Comparison of ENCODE assay signal across 10 cellular contexts in genomic region chr5:142600611-142601360, GRCh38.
DNase-seq lines count a peak whose midpoint lies in the region; ATAC-seq and TF ChIP-seq lines count a peak whose summit lies in the region.
"Had no signal": no experiment of that assay in that cellular context is flagged by ENCODE, and none has a peak within 500 bp of the region (broad histone marks: within the 10 kb centered on the region; RNA-seq: fewer than 3 reads in every experiment).

No MANE protein-coding gene starts in this region.

- TF ChIP-seq CTCF in chondrocyte (IDR thresholded peaks at IDR 0.05) (no peak), right lobe of liver (IDR thresholded peaks at IDR 0.05) (no peak), transverse colon (IDR thresholded peaks at IDR 0.05) (peak in 1 of 5 experiments; percentile 23), WTC11 (IDR thresholded peaks at IDR 0.05) (no peak)

- in situ Hi-C loops in transverse colon (cut with MboI; ENCODE audit: low pct_ligation_motif_present in 1 of 4, low pct_unique_long_range_greater_than_20kb in 1 of 4, low sequenced_read_pairs in 3 of 4), result loop anchor here in 2 of 4 donors (25.0 kb wide), 1 partner anchor 287 kb away; no protein-coding TSS in a partner anchor

- POLR2A ChIA-PET in WTC11 (lab: Charles Lee), result no interaction called here

- peaks cover 0 to 4% (median 0%) of the 10 kb centered on the region in 4 donors for H3K4me1 ChIP-seq in right lobe of liver
- H3K4me1 ChIP-seq in transverse colon, result peaks cover 0 to 20% (median 8%) of the 10 kb centered on the region in 4 donors

- CTCF ChIA-PET in WTC11 (lab: Charles Lee), result interaction anchor here (0.8 to 3.3 kb wide), 7 partner anchors 11 to 282 kb away, joined by 3 to 12 read pairs (median 4); no protein-coding TSS in a partner anchor

- no peaks in the 10 kb centered on the region for H3K36me3 Mint-ChIP-seq in chondrocyte (ENCODE audit: low read depth)
- H3K36me3 Mint-ChIP-seq in WTC11, result no peaks in the 10 kb centered on the region
- H3K36me3 Mint-ChIP-seq: natural killer cell treated with Interleukin-12 subunit alpha and Interleukin-12 subunit beta and Interleukin-15 and Interleukin-18, amount 100 ng/mL, for 72 hours had no signal

- peak overlapping the region; percentile 91 for H3K27ac Mint-ChIP-seq in chondrocyte (ENCODE audit: unreplicated experiment)
- H3K27ac Mint-ChIP-seq in WTC11, result no peak overlapping the region
- H3K27ac Mint-ChIP-seq: activated naive CD8-positive, alpha-beta T cell treated with anti-CD3 and anti-CD28 coated beads, Interleukin-2, amount 50 U/mL, for 24 hours; natural killer cell treated with Interleukin-12 subunit alpha and Interleukin-12 subunit beta and Interleukin-15 and Interleukin-18, amount 100 ng/mL, for 72 hours had no signal

- peak; percentile 91 to 93 (median 92) for ATAC-seq in right lobe of liver
- no peak for ATAC-seq in HG03342 (IDR thresholded peaks at IDR 0.05; ENCODE audit: unreplicated experiment)
- ATAC-seq in WTC11, result no peak
- ATAC-seq: activated naive CD8-positive, alpha-beta T cell treated with anti-CD3 and anti-CD28 coated beads, Interleukin-2, amount 50 U/mL, for 24 hours; natural killer cell treated with Interleukin-12 subunit alpha and Interleukin-12 subunit beta and Interleukin-15 and Interleukin-18, amount 100 ng/mL, for 72 hours had no signal

- no peaks in the 10 kb centered on the region for H3K9me3 ChIP-seq in right lobe of liver
- no peaks in the 10 kb centered on the region for H3K9me3 ChIP-seq in transverse colon

- H3K27me3 ChIP-seq in right lobe of liver (no peaks in the 10 kb centered on the region), transverse colon (peaks cover 3% of the 10 kb centered on the region)

- H3K4me3 ChIP-seq in right lobe of liver (peak overlapping the region; percentile 21 to 26 (median 25)), transverse colon (peak overlapping the region in 1 of 4 donors; percentile 2)

- H3K4me1 Mint-ChIP-seq in chondrocyte (ENCODE audit: low read depth) (peaks cover 52% of the 10 kb centered on the region), WTC11 (peaks cover 30% of the 10 kb centered on the region)

- H3K27ac ChIP-seq in right lobe of liver (peak overlapping the region in 2 of 3 donors; percentile 1 to 7), transverse colon (peak overlapping the region; percentile 42 to 55 (median 52))

- intact Hi-C loops in right lobe of liver (cut with DNase I) (no loop called here), transverse colon (cut with DNase I; ENCODE audit: low total_unique reads) (no loop called here)

- no peak for TF ChIP-seq EP300 in transverse colon (IDR thresholded peaks at IDR 0.05; ENCODE audit: low read depth)

- 19% methylated on average over 20 of the region's 20 CpGs for WGBS in right lobe of liver (ENCODE audit: insufficient coverage, low coverage, low lambda C conversion rate, missing lambda C conversion rate)
- WGBS in transverse colon (ENCODE audit: low coverage in 1 of 2), 2 donors, result 27 to 32% methylated on average over 11 to 20 of the region's 20 CpGs

- DNase-seq in NCI-H2029 treated with DMSO at 0.1 percent for 48 hours (lab: John Stamatoyannopoulos, UW) (peak; percentile 35), chondrocyte (ENCODE audit: low spot score) (no peak), right lobe of liver (peak; percentile 34 to 64 (median 54)), transverse colon (peak; percentile 18), WTC11 (ENCODE audit: low spot score) (no peak)
- no peak for DNase-seq in activated naive CD4-positive, alpha-beta T cell treated with Interleukin-2 at 50 U/mL for 16 hours
- DNase-seq: activated naive CD8-positive, alpha-beta T cell treated with anti-CD3 and anti-CD28 coated beads, Interleukin-2, amount 50 U/mL, for 24 hours; SW 1271 had no signal

- H3K9me3 Mint-ChIP-seq in chondrocyte (ENCODE audit: low read depth), result no peaks in the 10 kb centered on the region
- peaks cover 1% of the 10 kb centered on the region for H3K9me3 Mint-ChIP-seq in WTC11
- H3K9me3 Mint-ChIP-seq: activated naive CD8-positive, alpha-beta T cell treated with anti-CD3 and anti-CD28 coated beads, Interleukin-2, amount 50 U/mL, for 24 hours; natural killer cell treated with Interleukin-12 subunit alpha and Interleukin-12 subunit beta and Interleukin-15 and Interleukin-18, amount 100 ng/mL, for 72 hours had no signal

- TF ChIP-seq POLR2A in right lobe of liver (IDR thresholded peaks at IDR 0.05) (no peak), transverse colon (IDR thresholded peaks at IDR 0.05) (no peak)

- H3K4me3 Mint-ChIP-seq in chondrocyte (ENCODE audit: unreplicated experiment) (peak overlapping the region; percentile 61), WTC11 (no peak overlapping the region)
- H3K4me3 Mint-ChIP-seq: activated naive CD8-positive, alpha-beta T cell treated with anti-CD3 and anti-CD28 coated beads, Interleukin-2, amount 50 U/mL, for 24 hours; natural killer cell treated with Interleukin-12 subunit alpha and Interleukin-12 subunit beta and Interleukin-15 and Interleukin-18, amount 100 ng/mL, for 72 hours had no signal

- H3K36me3 ChIP-seq in right lobe of liver (no peaks in the 10 kb centered on the region), transverse colon (no peaks in the 10 kb centered on the region)

- no peaks in the 10 kb centered on the region for H3K27me3 Mint-ChIP-seq in chondrocyte (ENCODE audit: low read depth)
- H3K27me3 Mint-ChIP-seq in WTC11 (ENCODE audit: low read depth), result no peaks in the 10 kb centered on the region

TF ChIP-seq in WTC11, 78 proteins besides CTCF, POLR2A, EP300 and RAD21:
- no peak for TF ChIP-seq ZNF121 (CRISPR knock-in tag; IDR thresholded peaks at IDR 0.05)
- no peak for TF ChIP-seq ZNF263 (CRISPR knock-in tag; IDR thresholded peaks at IDR 0.05; ENCODE audit: low read depth)
- no peak for TF ChIP-seq AR (CRISPR knock-in tag; IDR thresholded peaks at IDR 0.05)
- no peak for TF ChIP-seq ZSCAN18 (CRISPR knock-in tag; IDR thresholded peaks at IDR 0.05)
- TF ChIP-seq SMAD3 (CRISPR knock-in tag; IDR thresholded peaks at IDR 0.05; ENCODE audit: borderline replicate concordance), result no peak
- no peak for TF ChIP-seq TEAD4 (CRISPR knock-in tag; IDR thresholded peaks at IDR 0.05)

Comparison
In these comparisons a context has a peak if more than half of its experiments do, and no peak if none do; other contexts are left out.
1. DNase-seq: peak in NCI-H2029 treated with DMSO at 0.1 percent for 48 hours (single experiment), right lobe of liver (3 of 3) and transverse colon (single experiment); none in chondrocyte (single experiment), activated naive CD4-positive, alpha-beta T cell treated with Interleukin-2 at 50 U/mL for 16 hours (single experiment) and WTC11 (single experiment).
2. ATAC-seq: peak in right lobe of liver (4 of 4); none in HG03342 (single experiment) and WTC11 (single experiment).